Comparison of ENCODE assay signal across 31 cellular contexts in the genomic region with DNA sequence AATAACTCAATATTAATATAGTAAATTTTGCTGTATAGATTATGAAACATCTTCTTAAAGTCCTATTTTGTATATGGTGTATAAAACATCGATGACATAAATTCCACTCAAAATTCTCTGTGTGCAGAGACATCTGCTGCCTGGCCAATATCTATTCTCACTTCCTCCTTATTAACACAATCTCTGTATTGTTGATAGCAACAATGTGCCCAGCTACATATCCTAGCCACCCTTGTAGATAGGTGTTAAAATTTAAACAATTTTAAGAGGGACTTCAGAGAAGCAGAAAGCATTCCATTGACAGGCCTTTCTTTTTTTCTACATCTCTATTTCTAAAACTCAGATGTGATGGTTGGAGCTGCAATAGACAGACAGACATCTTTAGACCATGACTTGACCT.
"Had no signal": no experiment of that assay in that cellular context is flagged by ENCODE, and none has a peak within 500 bp of the region (broad histone marks: within the 10 kb centered on the region; RNA-seq: fewer than 3 reads in every experiment).

No MANE protein-coding gene starts in this region.

- H3K36me3 Mint-ChIP-seq: activated CD8-positive, alpha-beta memory T cell treated with anti-CD3 and anti-CD28 coated beads, Interleukin-2, amount 10 ng/mL, durations not matched to agents 7 days and 5 days; activated naive CD8-positive, alpha-beta T cell treated with anti-CD3 and anti-CD28 coated beads for 36 hours had no signal

- H3K4me1 Mint-ChIP-seq: activated B cell treated with CpG ODN at 0.5 μM for 24 hours; activated CD4-positive, alpha-beta memory T cell treated with anti-CD3 and anti-CD28 coated beads, Interleukin-2, amount 10 ng/mL, durations not matched to agents 7 days and 5 days; activated CD8-positive, alpha-beta memory T cell treated with anti-CD3 and anti-CD28 coated beads, Interleukin-2, amount 10 ng/mL, durations not matched to agents 7 days and 5 days; activated naive CD8-positive, alpha-beta T cell treated with anti-CD3 and anti-CD28 coated beads for 36 hours; central memory CD8-positive, alpha-beta T cell had no signal

- H3K9me3 Mint-ChIP-seq: activated B cell treated with CpG ODN at 0.5 μM for 24 hours; activated CD4-positive, alpha-beta memory T cell treated with anti-CD3 and anti-CD28 coated beads, Interleukin-2, amount 10 ng/mL, durations not matched to agents 7 days and 5 days; activated naive CD8-positive, alpha-beta T cell treated with anti-CD3 and anti-CD28 coated beads for 36 hours had no signal

- H3K4me3 Mint-ChIP-seq: activated B cell treated with CpG ODN at 0.5 μM for 24 hours; activated CD4-positive, alpha-beta memory T cell treated with anti-CD3 and anti-CD28 coated beads, Interleukin-2, amount 10 ng/mL, durations not matched to agents 7 days and 5 days; activated CD8-positive, alpha-beta memory T cell treated with anti-CD3 and anti-CD28 coated beads, Interleukin-2, amount 10 ng/mL, durations not matched to agents 7 days and 5 days; activated naive CD8-positive, alpha-beta T cell treated with anti-CD3 and anti-CD28 coated beads for 36 hours; central memory CD8-positive, alpha-beta T cell had no signal

- ATAC-seq: activated CD8-positive, alpha-beta memory T cell treated with anti-CD3 and anti-CD28 coated beads, Interleukin-2, amount 10 ng/mL, durations not matched to agents 7 days and 5 days; Panc1; SK-N-SH treated with all-trans-retinoic acid at 6 μM for 48 hours had no signal

- DNase-seq: activated B cell treated with CpG ODN at 0.5 μM for 24 hours; activated CD4-positive, alpha-beta memory T cell treated with anti-CD3 and anti-CD28 coated beads, Interleukin-2, amount 10 ng/mL, durations not matched to agents 7 days and 5 days; activated CD4-positive, alpha-beta T cell treated with anti-CD3 and anti-CD28 coated beads for 48 hours; activated CD4-positive, CD25-positive, alpha-beta regulatory T cell treated with anti-CD3 and anti-CD28 coated beads, Interleukin-2, amount 50 U/mL, for 72 hours; activated CD8-positive, alpha-beta memory T cell treated with anti-CD3 and anti-CD28 coated beads for 24 hours; activated CD8-positive, alpha-beta memory T cell treated with anti-CD3 and anti-CD28 coated beads, Interleukin-2, amount 10 ng/mL, durations not matched to agents 7 days and 5 days; activated CD8-positive, alpha-beta memory T cell treated with anti-CD3 and anti-CD28 coated beads, Interleukin-2, amount 50 U/mL, for 48 hours; activated effector memory CD4-positive, alpha-beta T cell treated with Interleukin-2 at 50 U/mL for 16 hours; activated naive CD4-positive, alpha-beta T cell; activated naive CD4-positive, alpha-beta T cell treated with anti-CD3 and anti-CD28 coated beads, Interleukin-2, amount 50 U/mL, for 16 hours; activated naive CD8-positive, alpha-beta T cell treated with anti-CD3 and anti-CD28 coated beads for 36 hours; activated T-cell treated with anti-CD3 and anti-CD28 coated beads, Interleukin-2, amount 50 U/mL, for 48 hours; amniotic stem cell; aorta; brain microvascular endothelial cell; NCI-H1092 treated with DMSO at 0.1 percent for 48 hours; NCI-H1417 treated with DMSO at 0.1 percent for 48 hours; NCI-H187 treated with DMSO at 0.1 percent for 48 hours; NCI-H2081; NCI-H446 treated with DMSO at 0.1 percent for 48 hours; NCI-H524; NCI-H69; SIG-M5; SW 1271; T-helper 1 cell; T-helper 2 cell; T-helper 9 cell had no signal

- H3K27ac ChIP-seq: brain microvascular endothelial cell, VCaP had no signal

- H3K27ac Mint-ChIP-seq: activated B cell treated with CpG ODN at 0.5 μM for 24 hours; activated CD4-positive, alpha-beta memory T cell treated with anti-CD3 and anti-CD28 coated beads, Interleukin-2, amount 10 ng/mL, durations not matched to agents 7 days and 5 days; activated CD8-positive, alpha-beta memory T cell treated with anti-CD3 and anti-CD28 coated beads, Interleukin-2, amount 10 ng/mL, durations not matched to agents 7 days and 5 days; activated naive CD8-positive, alpha-beta T cell treated with anti-CD3 and anti-CD28 coated beads for 36 hours had no signal

- H3K27me3 Mint-ChIP-seq: activated B cell treated with CpG ODN at 0.5 μM for 24 hours; activated CD8-positive, alpha-beta memory T cell treated with anti-CD3 and anti-CD28 coated beads, Interleukin-2, amount 10 ng/mL, durations not matched to agents 7 days and 5 days; central memory CD8-positive, alpha-beta T cell had no signal

- H3K27me3 ChIP-seq: brain microvascular endothelial cell had no signal

- H3K36me3 ChIP-seq: brain microvascular endothelial cell had no signal
